Comparison of ENCODE assay signal across 8 cellular contexts in genomic region chr17:67260051-67260987, GRCh38. TPM values are rescaled to one million over a fixed set of nuclear protein-coding genes. Genes with fewer than 3 reads are reported as not detected.
DNase-seq lines count a peak whose midpoint lies in the region; ATAC-seq and TF ChIP-seq lines count a peak whose summit lies in the region.

No MANE protein-coding gene starts in this region.

- no peak overlapping the region for H3K27ac Mint-ChIP-seq in endothelial cell (ENCODE audit: unreplicated experiment)
- H3K27ac Mint-ChIP-seq in natural killer cell treated with Interleukin-12 subunit alpha and Interleukin-12 subunit beta and Interleukin-15 and Interleukin-18, amount 100 ng/mL, for 72 hours: peak overlapping the region; percentile 67 to 84

- H3K27me3 Mint-ChIP-seq in endothelial cell (ENCODE audit: unreplicated experiment): no peaks in the 10 kb centered on the region
- H3K27me3 Mint-ChIP-seq in natural killer cell treated with Interleukin-12 subunit alpha and Interleukin-12 subunit beta and Interleukin-15 and Interleukin-18, amount 100 ng/mL, for 72 hours: no peaks in the 10 kb centered on the region

- TF ChIP-seq CTCF in AG10803 (conservative IDR thresholded peaks at IDR 0.05; ENCODE audit: low read length) (no peak), endothelial cell (IDR thresholded peaks at IDR 0.05; ENCODE audit: unreplicated experiment) (no peak)

- ATAC-seq in natural killer cell treated with Interleukin-12 subunit alpha and Interleukin-12 subunit beta and Interleukin-15 and Interleukin-18, amount 100 ng/mL, for 72 hours: peak; percentile 46 to 83
- no peak for ATAC-seq in HG03439 (IDR thresholded peaks at IDR 0.05; ENCODE audit: unreplicated experiment)
- no peak for ATAC-seq in HG03520 (IDR thresholded peaks at IDR 0.05; ENCODE audit: unreplicated experiment)

- H3K36me3 Mint-ChIP-seq in endothelial cell (ENCODE audit: low read depth, unreplicated experiment): no peaks in the 10 kb centered on the region
- no peaks in the 10 kb centered on the region for H3K36me3 Mint-ChIP-seq in natural killer cell treated with Interleukin-12 subunit alpha and Interleukin-12 subunit beta and Interleukin-15 and Interleukin-18, amount 100 ng/mL, for 72 hours

- no peak overlapping the region for H3K4me3 ChIP-seq in AG10803 (ENCODE audit: low read length)

- H3K4me1 Mint-ChIP-seq in endothelial cell (ENCODE audit: unreplicated experiment): peaks cover 19% of the 10 kb centered on the region
- peaks cover 33 to 35% of the 10 kb centered on the region in 2 donors for H3K4me1 Mint-ChIP-seq in natural killer cell treated with Interleukin-12 subunit alpha and Interleukin-12 subunit beta and Interleukin-15 and Interleukin-18, amount 100 ng/mL, for 72 hours (ENCODE audit: low read depth in 2 of 2)

- peak overlapping the region; percentile 21 for H3K4me3 Mint-ChIP-seq in endothelial cell (ENCODE audit: unreplicated experiment)
- H3K4me3 Mint-ChIP-seq in natural killer cell treated with Interleukin-12 subunit alpha and Interleukin-12 subunit beta and Interleukin-15 and Interleukin-18, amount 100 ng/mL, for 72 hours: peak overlapping the region; percentile 47

- no peaks in the 10 kb centered on the region for H3K9me3 Mint-ChIP-seq in endothelial cell (ENCODE audit: unreplicated experiment)
- H3K9me3 Mint-ChIP-seq in natural killer cell treated with Interleukin-12 subunit alpha and Interleukin-12 subunit beta and Interleukin-15 and Interleukin-18, amount 100 ng/mL, for 72 hours: no peaks in the 10 kb centered on the region

- peak; percentile 86 for DNase-seq in AG10803 (ENCODE audit: low read depth)
- DNase-seq in MV-4-11 (lab: John Stamatoyannopoulos, UW): peak; percentile 83
- no peak for DNase-seq in endothelial cell (ENCODE audit: low spot score)
- DNase-seq in natural killer cell treated with Interleukin-12 subunit alpha and Interleukin-12 subunit beta and Interleukin-15 and Interleukin-18, amount 100 ng/mL, for 72 hours (ENCODE audit: low spot score): no peak
- DNase-seq in NCI-H1417 (lab: John Stamatoyannopoulos, UW): no peak
- DNase-seq in posterior cingulate gyrus: no peak

- intact Hi-C loops in posterior cingulate gyrus (cut with DNase I): no loop called here

RNA-seq across cellular contexts. Expression of gene HELZ, which starts 15.3 kb away (rescaled TPM):
- 57.0 TPM for total RNA-seq in endothelial cell (ENCODE audit: unreplicated experiment)
- 100 to 1,000 TPM; 106 to 110 TPM for total RNA-seq in natural killer cell treated with Interleukin-12 subunit alpha and Interleukin-12 subunit beta and Interleukin-15 and Interleukin-18, amount 100 ng/mL, for 72 hours

Comparison
In these comparisons a context has a peak if more than half of its experiments do, and no peak if none do; other contexts are left out.
1. DNase-seq: peak in AG10803 (single experiment) and MV-4-11 (single experiment); none in endothelial cell (single experiment), natural killer cell treated with Interleukin-12 subunit alpha and Interleukin-12 subunit beta and Interleukin-15 and Interleukin-18, amount 100 ng/mL, for 72 hours (single experiment), NCI-H1417 (0 of 3) and posterior cingulate gyrus (0 of 10).
2. ATAC-seq: peak in natural killer cell treated with Interleukin-12 subunit alpha and Interleukin-12 subunit beta and Interleukin-15 and Interleukin-18, amount 100 ng/mL, for 72 hours (2 of 2); none in HG03439 (single experiment) and HG03520 (single experiment).